ENCODE assay signal across 1 cellular context in the genomic region with DNA sequence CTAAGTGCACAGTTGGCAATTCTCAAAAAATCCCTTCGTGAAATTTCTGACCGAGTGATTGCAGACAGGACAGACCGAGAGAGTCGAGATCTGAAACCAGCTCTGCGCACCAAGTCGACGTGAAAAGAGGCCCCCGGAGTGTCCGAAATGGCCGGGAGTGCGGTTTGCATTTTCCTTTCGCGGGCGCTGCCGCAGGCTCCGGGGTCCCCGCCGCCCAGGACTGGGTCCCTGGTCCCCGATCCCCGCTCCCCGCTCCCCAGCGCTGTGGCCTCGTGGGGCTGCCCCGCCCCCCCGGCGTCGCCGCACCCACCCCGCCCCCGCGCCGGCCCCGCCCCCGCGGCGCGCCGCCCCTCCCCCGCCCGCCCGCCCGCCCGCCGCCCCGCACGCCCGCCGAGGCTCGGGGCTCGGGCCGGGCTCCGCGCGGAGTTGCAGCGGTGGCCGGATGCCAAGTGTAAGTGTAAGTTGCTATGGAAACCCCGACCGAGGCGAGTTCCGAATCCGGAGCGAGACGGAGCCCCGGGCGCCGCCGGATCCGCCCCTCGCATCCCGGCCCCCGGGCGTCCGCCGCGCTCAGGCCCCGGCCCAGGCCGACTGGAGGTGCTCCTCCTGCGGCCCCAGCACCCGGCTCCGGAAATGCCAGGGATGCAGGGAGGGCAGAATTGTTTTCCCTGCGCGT.
TF ChIP-seq lines count a peak whose summit lies in the region.

No MANE protein-coding gene starts in this region.

TF ChIP-seq in HepG2, 621 proteins besides CTCF, POLR2A, EP300 and RAD21 (continued from another document and continues in another):
- TF ChIP-seq, protein P1, sequence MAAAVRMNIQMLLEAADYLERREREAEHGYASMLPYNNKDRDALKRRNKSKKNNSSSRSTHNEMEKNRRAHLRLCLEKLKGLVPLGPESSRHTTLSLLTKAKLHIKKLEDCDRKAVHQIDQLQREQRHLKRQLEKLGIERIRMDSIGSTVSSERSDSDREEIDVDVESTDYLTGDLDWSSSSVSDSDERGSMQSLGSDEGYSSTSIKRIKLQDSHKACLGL (CRISPR knock-in tag; IDR thresholded peaks at IDR 0.05) = no peak
- no peak for TF ChIP-seq ZEB1 (IDR thresholded peaks at IDR 0.05; ENCODE audit: insufficient replicate concordance, low read depth)
- peak in 1 of 2 experiments; percentile 47; a peak in 2 of 4 replicates for TF ChIP-seq HMGXB4 (CRISPR knock-in tag; IDR thresholded peaks at IDR 0.05; ENCODE audit: borderline replicate concordance in 1 of 2, low read depth in 1 of 2)
- TF ChIP-seq, protein P2, sequence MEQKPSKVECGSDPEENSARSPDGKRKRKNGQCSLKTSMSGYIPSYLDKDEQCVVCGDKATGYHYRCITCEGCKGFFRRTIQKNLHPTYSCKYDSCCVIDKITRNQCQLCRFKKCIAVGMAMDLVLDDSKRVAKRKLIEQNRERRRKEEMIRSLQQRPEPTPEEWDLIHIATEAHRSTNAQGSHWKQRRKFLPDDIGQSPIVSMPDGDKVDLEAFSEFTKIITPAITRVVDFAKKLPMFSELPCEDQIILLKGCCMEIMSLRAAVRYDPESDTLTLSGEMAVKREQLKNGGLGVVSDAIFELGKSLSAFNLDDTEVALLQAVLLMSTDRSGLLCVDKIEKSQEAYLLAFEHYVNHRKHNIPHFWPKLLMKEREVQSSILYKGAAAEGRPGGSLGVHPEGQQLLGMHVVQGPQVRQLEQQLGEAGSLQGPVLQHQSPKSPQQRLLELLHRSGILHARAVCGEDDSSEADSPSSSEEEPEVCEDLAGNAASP (CRISPR knock-in tag; IDR thresholded peaks at IDR 0.05; ENCODE audit: borderline replicate concordance) = no peak
- TF ChIP-seq NFKBIZ (CRISPR knock-in tag; IDR thresholded peaks at IDR 0.05) = no peak
- TF ChIP-seq PAWR (CRISPR knock-in tag; IDR thresholded peaks at IDR 0.05; ENCODE audit: borderline replicate concordance) = no peak
- TF ChIP-seq ZSCAN9 (CRISPR knock-in tag; IDR thresholded peaks at IDR 0.05; ENCODE audit: borderline replicate concordance) = no peak
- TF ChIP-seq ZSCAN31 (CRISPR knock-in tag; IDR thresholded peaks at IDR 0.05; ENCODE audit: low read depth) = no peak
- peak; percentile 42; the same call in 1 of the 2 replicates for TF ChIP-seq SALL1 (CRISPR knock-in tag; IDR thresholded peaks at IDR 0.05)
- TF ChIP-seq ZNF451 (CRISPR knock-in tag; IDR thresholded peaks at IDR 0.05) = no peak
- no peak for TF ChIP-seq KAT2B (IDR thresholded peaks at IDR 0.05; ENCODE audit: borderline replicate concordance, low read depth, low read length)
- TF ChIP-seq KDM2A (CRISPR knock-in tag; IDR thresholded peaks at IDR 0.05; ENCODE audit: borderline replicate concordance, low read depth) = peak; percentile 65; the same call in 1 of the 2 replicates
- no peak for TF ChIP-seq ISX (CRISPR knock-in tag; conservative IDR thresholded peaks at IDR 0.05)
- TF ChIP-seq, protein P3, sequence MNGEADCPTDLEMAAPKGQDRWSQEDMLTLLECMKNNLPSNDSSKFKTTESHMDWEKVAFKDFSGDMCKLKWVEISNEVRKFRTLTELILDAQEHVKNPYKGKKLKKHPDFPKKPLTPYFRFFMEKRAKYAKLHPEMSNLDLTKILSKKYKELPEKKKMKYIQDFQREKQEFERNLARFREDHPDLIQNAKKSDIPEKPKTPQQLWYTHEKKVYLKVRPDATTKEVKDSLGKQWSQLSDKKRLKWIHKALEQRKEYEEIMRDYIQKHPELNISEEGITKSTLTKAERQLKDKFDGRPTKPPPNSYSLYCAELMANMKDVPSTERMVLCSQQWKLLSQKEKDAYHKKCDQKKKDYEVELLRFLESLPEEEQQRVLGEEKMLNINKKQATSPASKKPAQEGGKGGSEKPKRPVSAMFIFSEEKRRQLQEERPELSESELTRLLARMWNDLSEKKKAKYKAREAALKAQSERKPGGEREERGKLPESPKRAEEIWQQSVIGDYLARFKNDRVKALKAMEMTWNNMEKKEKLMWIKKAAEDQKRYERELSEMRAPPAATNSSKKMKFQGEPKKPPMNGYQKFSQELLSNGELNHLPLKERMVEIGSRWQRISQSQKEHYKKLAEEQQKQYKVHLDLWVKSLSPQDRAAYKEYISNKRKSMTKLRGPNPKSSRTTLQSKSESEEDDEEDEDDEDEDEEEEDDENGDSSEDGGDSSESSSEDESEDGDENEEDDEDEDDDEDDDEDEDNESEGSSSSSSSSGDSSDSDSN (CRISPR knock-in tag; IDR thresholded peaks at IDR 0.05) = peak; percentile 100
- TF ChIP-seq ZSCAN12 (CRISPR knock-in tag; IDR thresholded peaks at IDR 0.05) = no peak
- TF ChIP-seq, protein P4, sequence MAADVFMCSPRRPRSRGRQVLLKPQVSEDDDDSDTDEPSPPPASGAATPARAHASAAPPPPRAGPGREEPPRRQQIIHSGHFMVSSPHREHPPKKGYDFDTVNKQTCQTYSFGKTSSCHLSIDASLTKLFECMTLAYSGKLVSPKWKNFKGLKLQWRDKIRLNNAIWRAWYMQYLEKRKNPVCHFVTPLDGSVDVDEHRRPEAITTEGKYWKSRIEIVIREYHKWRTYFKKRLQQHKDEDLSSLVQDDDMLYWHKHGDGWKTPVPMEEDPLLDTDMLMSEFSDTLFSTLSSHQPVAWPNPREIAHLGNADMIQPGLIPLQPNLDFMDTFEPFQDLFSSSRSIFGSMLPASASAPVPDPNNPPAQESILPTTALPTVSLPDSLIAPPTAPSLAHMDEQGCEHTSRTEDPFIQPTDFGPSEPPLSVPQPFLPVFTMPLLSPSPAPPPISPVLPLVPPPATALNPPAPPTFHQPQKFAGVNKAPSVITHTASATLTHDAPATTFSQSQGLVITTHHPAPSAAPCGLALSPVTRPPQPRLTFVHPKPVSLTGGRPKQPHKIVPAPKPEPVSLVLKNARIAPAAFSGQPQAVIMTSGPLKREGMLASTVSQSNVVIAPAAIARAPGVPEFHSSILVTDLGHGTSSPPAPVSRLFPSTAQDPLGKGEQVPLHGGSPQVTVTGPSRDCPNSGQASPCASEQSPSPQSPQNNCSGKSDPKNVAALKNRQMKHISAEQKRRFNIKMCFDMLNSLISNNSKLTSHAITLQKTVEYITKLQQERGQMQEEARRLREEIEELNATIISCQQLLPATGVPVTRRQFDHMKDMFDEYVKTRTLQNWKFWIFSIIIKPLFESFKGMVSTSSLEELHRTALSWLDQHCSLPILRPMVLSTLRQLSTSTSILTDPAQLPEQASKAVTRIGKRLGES (CRISPR knock-in tag; IDR thresholded peaks at IDR 0.05; ENCODE audit: borderline replicate concordance) = no peak
- TF ChIP-seq MED1 (CRISPR knock-in tag; IDR thresholded peaks at IDR 0.05) = 0 out of 2 replicates have a peak, but pooled peaks have one; percentile 25
- 0 out of 2 replicates have a peak, but pooled peaks have one; percentile 37 for TF ChIP-seq ZNF563 (CRISPR knock-in tag; IDR thresholded peaks at IDR 0.05)
- TF ChIP-seq ZNF205 (CRISPR knock-in tag; IDR thresholded peaks at IDR 0.05) = no peak
- no peak for TF ChIP-seq REPIN1 (CRISPR knock-in tag; IDR thresholded peaks at IDR 0.05; ENCODE audit: borderline replicate concordance, low read depth)
- TF ChIP-seq SATB2 (CRISPR knock-in tag; IDR thresholded peaks at IDR 0.05) = no peak
- TF ChIP-seq ZBTB38 (CRISPR knock-in tag; IDR thresholded peaks at IDR 0.05) = no peak
- TF ChIP-seq NR2F1 (CRISPR knock-in tag; IDR thresholded peaks at IDR 0.05) = no peak
- TF ChIP-seq RBM22 (optimal IDR thresholded peaks at IDR 0.05; ENCODE audit: low read length) = no peak
- TF ChIP-seq SOX13 (IDR thresholded peaks at IDR 0.05) = no peak
- peak in 1 of 2 experiments; percentile 25; a peak in 1 of 4 replicates for TF ChIP-seq SOX13 (CRISPR knock-in tag; conservative IDR thresholded peaks at IDR 0.05 in 1 of 2, IDR thresholded peaks at IDR 0.05 in 1 of 2)
- TF ChIP-seq MXI1 (IDR thresholded peaks at IDR 0.05; ENCODE audit: borderline replicate concordance, low read depth, low read length) = peak; percentile 42; the same call in 1 of the 3 replicates
- TF ChIP-seq, protein P5, sequence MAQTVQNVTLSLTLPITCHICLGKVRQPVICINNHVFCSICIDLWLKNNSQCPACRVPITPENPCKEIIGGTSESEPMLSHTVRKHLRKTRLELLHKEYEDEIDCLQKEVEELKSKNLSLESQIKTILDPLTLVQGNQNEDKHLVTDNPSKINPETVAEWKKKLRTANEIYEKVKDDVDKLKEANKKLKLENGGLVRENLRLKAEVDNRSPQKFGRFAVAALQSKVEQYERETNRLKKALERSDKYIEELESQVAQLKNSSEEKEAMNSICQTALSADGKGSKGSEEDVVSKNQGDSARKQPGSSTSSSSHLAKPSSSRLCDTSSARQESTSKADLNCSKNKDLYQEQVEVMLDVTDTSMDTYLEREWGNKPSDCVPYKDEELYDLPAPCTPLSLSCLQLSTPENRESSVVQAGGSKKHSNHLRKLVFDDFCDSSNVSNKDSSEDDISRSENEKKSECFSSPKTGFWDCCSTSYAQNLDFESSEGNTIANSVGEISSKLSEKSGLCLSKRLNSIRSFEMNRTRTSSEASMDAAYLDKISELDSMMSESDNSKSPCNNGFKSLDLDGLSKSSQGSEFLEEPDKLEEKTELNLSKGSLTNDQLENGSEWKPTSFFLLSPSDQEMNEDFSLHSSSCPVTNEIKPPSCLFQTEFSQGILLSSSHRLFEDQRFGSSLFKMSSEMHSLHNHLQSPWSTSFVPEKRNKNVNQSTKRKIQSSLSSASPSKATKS (CRISPR knock-in tag; IDR thresholded peaks at IDR 0.05) = no peak
- no peak for TF ChIP-seq SRY (CRISPR knock-in tag; IDR thresholded peaks at IDR 0.05)
- no peak for TF ChIP-seq ZNF282 (IDR thresholded peaks at IDR 0.05; ENCODE audit: partially characterized antibody)
- no peak for TF ChIP-seq MYPOP (CRISPR knock-in tag; IDR thresholded peaks at IDR 0.05)
- peak in 1 of 2 experiments; percentile 46; a peak in 1 of 4 replicates for TF ChIP-seq KLF16 (CRISPR knock-in tag; IDR thresholded peaks at IDR 0.05)
- TF ChIP-seq ZSCAN29 (CRISPR knock-in tag; conservative IDR thresholded peaks at IDR 0.05) = peak; percentile 61; the same call in 1 of the 2 replicates
- TF ChIP-seq ZNF142 (CRISPR knock-in tag; IDR thresholded peaks at IDR 0.05) = peak; percentile 69; the same call in 1 of the 2 replicates
- no peak for TF ChIP-seq ZNF292 (CRISPR knock-in tag; IDR thresholded peaks at IDR 0.05; ENCODE audit: borderline replicate concordance, low read depth)
- TF ChIP-seq DR1 (CRISPR knock-in tag; IDR thresholded peaks at IDR 0.05) = no peak
- no peak for TF ChIP-seq FLYWCH1 (CRISPR knock-in tag; IDR thresholded peaks at IDR 0.05)
- no peak for TF ChIP-seq ZIK1 (CRISPR knock-in tag; IDR thresholded peaks at IDR 0.05; ENCODE audit: borderline replicate concordance, low read depth)
- TF ChIP-seq ZC3H4 (CRISPR knock-in tag; IDR thresholded peaks at IDR 0.05; ENCODE audit: borderline replicate concordance) = no peak
- peak; percentile 47; the same call in 1 of the 2 replicates for TF ChIP-seq SIN3A (IDR thresholded peaks at IDR 0.05; ENCODE audit: borderline replicate concordance, low read depth, low read length)
- peak; percentile 51 for TF ChIP-seq POLR2G (IDR thresholded peaks at IDR 0.05; ENCODE audit: low read depth, low read length)
- peak; percentile 64 for TF ChIP-seq YY1 (IDR thresholded peaks at IDR 0.05; ENCODE audit: insufficient read depth, insufficient replicate concordance, low read depth, low read length)
